ENCODE assay signal across 9 cellular contexts in genomic region chr10:22704348-22705341, GRCh38. TPM values are rescaled to one million over a fixed set of nuclear protein-coding genes. Genes with fewer than 3 reads are reported as not detected.
DNase-seq lines count a peak whose midpoint lies in the region; ATAC-seq and TF ChIP-seq lines count a peak whose summit lies in the region.
"Had no signal": no experiment of that assay in that cellular context is flagged by ENCODE, and none has a peak within 500 bp of the region (broad histone marks: within the 10 kb centered on the region; RNA-seq: fewer than 3 reads in every experiment).

No MANE protein-coding gene starts in this region.

- H3K4me3 ChIP-seq in right cardiac atrium (ENCODE audit: low read length), result no peak overlapping the region
- no peak overlapping the region for H3K4me3 ChIP-seq in gastroesophageal sphincter
- no peak overlapping the region for H3K4me3 ChIP-seq in gastrocnemius medialis

- POLR2A ChIA-PET in activated CD4-positive, alpha-beta T cell treated with anti-CD3 and anti-CD28 coated beads, Interleukin-2, amount 10 ng/mL, durations not matched to agents 7 days and 5 days (lab: Charles Lee), result interaction anchor here (0.6 kb wide), 1 partner anchor 34 kb away, joined by 3 read pairs; no protein-coding TSS in a partner anchor

- H3K4me3 Mint-ChIP-seq in activated CD4-positive, alpha-beta T cell treated with anti-CD3 and anti-CD28 coated beads, Interleukin-2, amount 10 ng/mL, durations not matched to agents 7 days and 5 days, result no peak overlapping the region

- intact Hi-C loops in right cardiac atrium (cut with DNase I) (no loop called here), gastrocnemius medialis (cut with DNase I; ENCODE audit: low total_unique reads) (no loop called here)

- H3K36me3 ChIP-seq in gastroesophageal sphincter, result no peaks in the 10 kb centered on the region
- no peaks in the 10 kb centered on the region for H3K36me3 ChIP-seq in gastrocnemius medialis

- H3K36me3 Mint-ChIP-seq in activated CD4-positive, alpha-beta T cell treated with anti-CD3 and anti-CD28 coated beads, Interleukin-2, amount 10 ng/mL, durations not matched to agents 7 days and 5 days (ENCODE audit: low read depth), result peaks cover 69% of the 10 kb centered on the region

- peaks cover 3% of the 10 kb centered on the region for H3K9me3 Mint-ChIP-seq in activated CD4-positive, alpha-beta T cell treated with anti-CD3 and anti-CD28 coated beads, Interleukin-2, amount 10 ng/mL, durations not matched to agents 7 days and 5 days

- H3K27ac Mint-ChIP-seq in activated CD4-positive, alpha-beta T cell treated with anti-CD3 and anti-CD28 coated beads, Interleukin-2, amount 10 ng/mL, durations not matched to agents 7 days and 5 days, result no peak overlapping the region

- H3K4me1 ChIP-seq in right cardiac atrium (ENCODE audit: control insufficient read depth, insufficient read depth, low read length) (peaks cover 7% of the 10 kb centered on the region), gastroesophageal sphincter (peaks cover 7 to 77% (median 8%) of the 10 kb centered on the region in 3 donors), gastrocnemius medialis (no peaks in the 10 kb centered on the region)

- ATAC-seq in GM18498 (IDR thresholded peaks at IDR 0.05; ENCODE audit: unreplicated experiment) (peak; percentile 36), GM21360 (IDR thresholded peaks at IDR 0.05; ENCODE audit: unreplicated experiment) (peak; percentile 31), HG03460 (IDR thresholded peaks at IDR 0.05; ENCODE audit: unreplicated experiment) (peak; percentile 39), right cardiac atrium (peak; percentile 40 to 46), gastroesophageal sphincter (no peak), gastrocnemius medialis (no peak)

- no peak for TF ChIP-seq POLR2A in gastroesophageal sphincter (IDR thresholded peaks at IDR 0.05)
- no peak for TF ChIP-seq POLR2A in gastrocnemius medialis (IDR thresholded peaks at IDR 0.05)

- in situ Hi-C loops in gastrocnemius medialis (cut with MboI; ENCODE audit: low sequenced_read_pairs in 4 of 4), result no loop called here

- H3K27me3 Mint-ChIP-seq in activated CD4-positive, alpha-beta T cell treated with anti-CD3 and anti-CD28 coated beads, Interleukin-2, amount 10 ng/mL, durations not matched to agents 7 days and 5 days, result no peaks in the 10 kb centered on the region

- DNase-seq in right cardiac atrium (no peak), HCEC 1CT (no peak), gastrocnemius medialis (no peak)
- DNase-seq in activated CD4-positive, alpha-beta T cell treated with anti-CD3 and anti-CD28 coated beads, Interleukin-2, amount 10 ng/mL, durations not matched to agents 7 days and 5 days, result no peak
- DNase-seq: stimulated activated CD4-positive, alpha-beta T cell treated with anti-CD3 and anti-CD28 coated beads, Interleukin-4, amount 100 ng/mL, for 4 hours had no signal

- WGBS in right cardiac atrium, result 85% methylated on average over 12 of the region's 12 CpGs
- WGBS in gastroesophageal sphincter (ENCODE audit: low coverage in 1 of 2), 2 donors, result 82 to 87% methylated on average over 11 to 12 of the region's 12 CpGs

- TF ChIP-seq CTCF in gastroesophageal sphincter (IDR thresholded peaks at IDR 0.05) (no peak), gastrocnemius medialis (IDR thresholded peaks at IDR 0.05 in 4 of 5, conservative IDR thresholded peaks at IDR 0.05 in 1 of 5) (no peak)

- no peak for TF ChIP-seq EP300 in gastroesophageal sphincter (IDR thresholded peaks at IDR 0.05)

- H3K27ac ChIP-seq in right cardiac atrium (ENCODE audit: low read length) (no peak overlapping the region), gastroesophageal sphincter (no peak overlapping the region), gastrocnemius medialis (no peak overlapping the region)

- CTCF ChIA-PET in activated CD4-positive, alpha-beta T cell treated with anti-CD3 and anti-CD28 coated beads, Interleukin-2, amount 10 ng/mL, durations not matched to agents 7 days and 5 days (lab: Charles Lee), result interaction anchor here (0.6 to 1.7 kb wide), 6 partner anchors 13 to 1237 kb away, joined by 3 to 5 read pairs (median 3); no protein-coding TSS in a partner anchor

- H3K9me3 ChIP-seq in right cardiac atrium (ENCODE audit: control insufficient read depth, low read length), result no peaks in the 10 kb centered on the region
- no peaks in the 10 kb centered on the region for H3K9me3 ChIP-seq in gastroesophageal sphincter
- H3K9me3 ChIP-seq in gastrocnemius medialis, result no peaks in the 10 kb centered on the region

- H3K4me1 Mint-ChIP-seq in activated CD4-positive, alpha-beta T cell treated with anti-CD3 and anti-CD28 coated beads, Interleukin-2, amount 10 ng/mL, durations not matched to agents 7 days and 5 days, result peaks cover 88% of the 10 kb centered on the region

- H3K27me3 ChIP-seq in right cardiac atrium (ENCODE audit: control insufficient read depth, insufficient read depth) (no peaks in the 10 kb centered on the region), gastroesophageal sphincter (no peaks in the 10 kb centered on the region), gastrocnemius medialis (no peaks in the 10 kb centered on the region)

RNA-seq across cellular contexts. Expression of gene PIP4K2A, which starts 9.7 kb away (rescaled TPM):
- 10 to 100 TPM; 21.4 to 31.7 (median 24.5) TPM for total RNA-seq in right cardiac atrium
- polyA plus RNA-seq in right cardiac atrium, result 10.1 TPM
- 10 to 100 TPM; 30.4 to 57.2 (median 51.3) TPM for total RNA-seq in gastroesophageal sphincter
- 1 to 10 TPM; 3.9 to 7.5 (median 4.7) TPM for total RNA-seq in gastrocnemius medialis
- total RNA-seq in activated CD4-positive, alpha-beta T cell treated with anti-CD3 and anti-CD28 coated beads, Interleukin-2, amount 10 ng/mL, durations not matched to agents 7 days and 5 days, result 100 to 1,000 TPM; 161 to 163 TPM

Comparison
In these comparisons a context has a peak if more than half of its experiments do, and no peak if none do; other contexts are left out.
1. ATAC-seq: peak in GM18498 (single experiment), GM21360 (single experiment), HG03460 (single experiment) and right cardiac atrium (2 of 2); none in gastroesophageal sphincter (single experiment) and gastrocnemius medialis (0 of 2).